In the genomic region with DNA sequence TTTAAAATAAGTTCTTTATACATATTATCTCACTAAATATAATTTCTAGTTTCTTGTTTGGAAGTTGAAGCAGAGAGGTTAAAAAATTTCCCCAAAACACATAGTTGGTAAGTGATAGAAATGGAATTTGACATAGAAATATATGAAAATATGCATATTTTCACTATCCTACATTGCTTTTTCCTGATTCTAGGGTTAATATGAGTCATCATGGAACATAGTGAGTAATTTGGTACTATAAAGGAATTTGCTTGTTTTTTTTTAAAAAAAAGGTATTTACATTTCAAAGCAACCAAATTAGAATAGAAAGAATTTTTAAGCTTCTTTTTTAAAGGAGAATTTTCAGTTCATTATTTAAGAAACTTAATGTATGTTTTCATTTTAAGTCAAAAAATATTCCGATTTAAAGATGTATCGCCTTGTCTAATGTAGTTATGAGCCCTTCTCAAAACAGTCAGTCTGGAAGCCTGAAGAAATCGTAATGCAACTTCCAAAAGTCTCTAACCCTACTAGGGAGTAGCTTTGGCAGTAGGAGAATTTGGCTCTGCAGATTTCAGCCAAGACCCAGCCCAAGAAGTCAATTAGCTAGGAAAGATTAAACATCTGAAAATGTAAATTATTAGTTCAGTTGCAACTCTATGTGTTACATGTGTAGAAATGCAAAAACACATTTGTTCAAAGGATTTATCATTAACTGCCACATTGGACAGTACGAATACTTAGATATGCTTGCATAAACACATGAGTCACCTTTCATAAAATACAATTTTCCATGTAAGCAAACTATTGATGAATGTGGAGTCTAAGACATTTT, we compare ENCODE assay signal across 13 cellular contexts.
DNase-seq lines count a peak whose midpoint lies in the region; ATAC-seq, FAIRE-seq and TF ChIP-seq lines count a peak whose summit lies in the region.
"Had no signal": no experiment of that assay in that cellular context is flagged by ENCODE, and none has a peak within 500 bp of the region (broad histone marks: within the 10 kb centered on the region; RNA-seq: fewer than 3 reads in every experiment).

No MANE protein-coding gene starts in this region.

- CTCF ChIA-PET in endothelial cell of umbilical vein (lab: Charles Lee) = interaction anchor here (0.7 to 2.5 kb wide), 12 partner anchors 9 to 108 kb away, joined by 3 to 9 read pairs (median 4); no protein-coding TSS in a partner anchor

- no peak overlapping the region for H2BK120ac ChIP-seq in mesenchymal stem cell (ENCODE audit: low read depth, low read length)

- TF ChIP-seq CTCF in AG10803 (conservative IDR thresholded peaks at IDR 0.05; ENCODE audit: low read length) (no peak), endothelial cell of umbilical vein (IDR thresholded peaks at IDR 0.05; ENCODE audit: extremely low read depth in 1 of 2, insufficient read depth in 1 of 2, low read depth in 1 of 2, low read length in 2 of 2) (no peak)

- dilution Hi-C loops in endothelial cell of umbilical vein (cut with MboI; ENCODE audit: extremely low pct_ligation_motif_present, low sequenced_read_pairs) = no loop called here

- H3K36me3 ChIP-seq in endothelial cell of umbilical vein (ENCODE audit: control insufficient read depth in 2 of 2, extremely low read depth in 1 of 2, insufficient read depth in 2 of 2, low read length in 2 of 2) (no peaks in the 10 kb centered on the region), mesenchymal stem cell (ENCODE audit: control insufficient read depth in 1 of 2, insufficient read depth in 2 of 2, low read depth in 1 of 2, low read length in 2 of 2) (no peaks in the 10 kb centered on the region)

- H3K27ac ChIP-seq in endothelial cell of umbilical vein (ENCODE audit: insufficient read depth, low read depth, low read length) (peak overlapping the region; percentile 86), mesenchymal stem cell (ENCODE audit: low read length, poor library complexity, severe bottlenecking) (peak overlapping the region; percentile 75)

- H3K4me2 ChIP-seq in endothelial cell of umbilical vein (ENCODE audit: insufficient read depth, low read length) (peak overlapping the region; percentile 90), mesenchymal stem cell (ENCODE audit: low read length, poor library complexity, severe bottlenecking) (no peak overlapping the region)

- H3K14ac ChIP-seq in mesenchymal stem cell (ENCODE audit: low read length in 2 of 2) = no peak overlapping the region

- H3K4ac ChIP-seq in mesenchymal stem cell (ENCODE audit: low read depth in 1 of 2, low read length in 2 of 2) = no peak overlapping the region

- H2BK12ac ChIP-seq in mesenchymal stem cell (ENCODE audit: low read length in 2 of 2) = no peak overlapping the region

- TF ChIP-seq POLR2A in endothelial cell of umbilical vein (IDR thresholded peaks at IDR 0.05; ENCODE audit: low read depth, low read length) = no peak

- no peaks in the 10 kb centered on the region for H3K79me2 ChIP-seq in endothelial cell of umbilical vein (ENCODE audit: control insufficient read depth, insufficient read depth, low read length)

- TSS peak; percentile 60 for BruUV-seq in endothelial cell of umbilical vein (replicated peaks; lab: Mats Ljungman, UMichigan)

- no peak overlapping the region for H2BK5ac ChIP-seq in mesenchymal stem cell (ENCODE audit: low read depth, low read length, poor library complexity, severe bottlenecking)

- no peak overlapping the region for H2AK5ac ChIP-seq in mesenchymal stem cell (ENCODE audit: low read length, severe bottlenecking)

- intact Hi-C loops in endothelial cell of umbilical vein (cut with micrococcal nuclease) = loop anchor here (1.0 kb wide), 1 partner anchor 114 kb away; no protein-coding TSS in a partner anchor

- H4K91ac ChIP-seq in mesenchymal stem cell (ENCODE audit: low read length) = no peak overlapping the region

- no peaks in the 10 kb centered on the region for H3K27me3 ChIP-seq in endothelial cell of umbilical vein (ENCODE audit: control insufficient read depth in 2 of 2, insufficient read depth in 2 of 2, low read length in 2 of 2)
- H3K27me3 ChIP-seq in mesenchymal stem cell (ENCODE audit: control insufficient read depth in 1 of 2, insufficient read depth in 1 of 2, low read length in 2 of 2) = no peaks in the 10 kb centered on the region

- no peak overlapping the region for H2BK15ac ChIP-seq in mesenchymal stem cell (ENCODE audit: low read depth, poor library complexity, severe bottlenecking)

- peak; percentile 53 for FAIRE-seq in endothelial cell of umbilical vein (lab: Jason Lieb, UNC)
- FAIRE-seq: urothelium cell line had no signal

- H3K9me1 ChIP-seq in endothelial cell of umbilical vein (replicated peaks; ENCODE audit: control insufficient read depth, extremely low read depth, insufficient read depth, low read length) = no peaks in the 10 kb centered on the region

- POLR2A ChIA-PET in endothelial cell of umbilical vein (lab: Charles Lee) = no interaction called here

- peak; percentile 29 for DNase-seq in AG10803 (ENCODE audit: low read depth)
- peak; percentile 43 for DNase-seq in RKO (ENCODE audit: low spot score)
- DNase-seq in endothelial cell of umbilical vein (ENCODE audit: low read depth, low spot score) = peak; percentile 65
- peak; percentile 24 for DNase-seq in mesenchymal stem cell
- DNase-seq in T-helper 2 cell = no peak
- no peak for DNase-seq in activated effector memory CD4-positive, alpha-beta T cell treated with Interleukin-2 at 50 U/mL for 16 hours
- DNase-seq: activated CD4-positive, alpha-beta T cell treated with anti-CD3 and anti-CD28 coated beads, Interleukin-2, amount 50 U/mL, for 4 hours; caudate nucleus; NCI-H2081 treated with DMSO at 0.1 percent for 48 hours had no signal

- H3K79me1 ChIP-seq in mesenchymal stem cell (replicated peaks; ENCODE audit: low read length, poor library complexity, severe bottlenecking) = no peaks in the 10 kb centered on the region

- H2AFZ ChIP-seq in endothelial cell of umbilical vein (ENCODE audit: low read depth, low read length) = peak overlapping the region; percentile 27
- no peak overlapping the region for H2AFZ ChIP-seq in mesenchymal stem cell (ENCODE audit: low read depth, low read length)

- no peak overlapping the region for H3K18ac ChIP-seq in mesenchymal stem cell (ENCODE audit: low read depth in 1 of 2, low read length in 2 of 2)

- H3K23ac ChIP-seq in mesenchymal stem cell (ENCODE audit: low read length in 2 of 2) = no peak overlapping the region

- H3K4me3 ChIP-seq in AG10803 (ENCODE audit: low read length) (no peak overlapping the region), endothelial cell of umbilical vein (replicated peaks in 1 of 3; ENCODE audit: insufficient read depth in 1 of 3, low read depth in 1 of 3, low read length in 3 of 3) (peak overlapping the region in 2 of 3 experiments; percentile 4 to 29), mesenchymal stem cell (ENCODE audit: insufficient read depth in 1 of 2, low read depth in 1 of 2, low read length in 2 of 2) (peak overlapping the region in 1 of 2 experiments; percentile 44)

- no CpG with 5 or more reads among the region's 4 CpGs for WGBS in mesenchymal stem cell

- H3K4me1 ChIP-seq in endothelial cell of umbilical vein (ENCODE audit: control insufficient read depth, extremely low read depth, insufficient read depth, low read length) (peaks cover 24% of the 10 kb centered on the region), mesenchymal stem cell (ENCODE audit: control insufficient read depth, insufficient read depth, low read depth, low read length) (no peaks in the 10 kb centered on the region)

- no peak overlapping the region for H4K8ac ChIP-seq in mesenchymal stem cell (ENCODE audit: low read length)

- no peaks in the 10 kb centered on the region for H4K20me1 ChIP-seq in endothelial cell of umbilical vein (replicated peaks; ENCODE audit: control insufficient read depth, extremely low read depth, insufficient read depth, low read length)

- no peak for ATAC-seq in GM18519 (IDR thresholded peaks at IDR 0.05; ENCODE audit: low FRiP score, unreplicated experiment)
- ATAC-seq in GM18907 (IDR thresholded peaks at IDR 0.05; ENCODE audit: unreplicated experiment) = no peak
- ATAC-seq: activated T-helper 17 cell treated with anti-CD3 and anti-CD28 coated beads, Interleukin-2, amount 50 U/mL, for 72 hours had no signal

- H3K9ac ChIP-seq in endothelial cell of umbilical vein (replicated peaks; ENCODE audit: extremely low read depth, insufficient read depth, low read length) = peak overlapping the region; percentile 57
- peak overlapping the region; percentile 66 for H3K9ac ChIP-seq in mesenchymal stem cell (ENCODE audit: low read length)

- H3K9me3 ChIP-seq in endothelial cell of umbilical vein (replicated peaks; ENCODE audit: control insufficient read depth, insufficient read depth, low read length) = no peaks in the 10 kb centered on the region
- no peaks in the 10 kb centered on the region for H3K9me3 ChIP-seq in mesenchymal stem cell (ENCODE audit: control insufficient read depth, low read length)

TF ChIP-seq in endothelial cell of umbilical vein, 7 proteins besides CTCF, POLR2A, EP300 and RAD21:
- TF ChIP-seq GATA2 (IDR thresholded peaks at IDR 0.05; ENCODE audit: insufficient read depth, insufficient read length, low read depth, low read length) (peak; percentile 39), JUN (IDR thresholded peaks at IDR 0.05; ENCODE audit: borderline replicate concordance, insufficient read depth, insufficient read length, low read depth) (peak; percentile 75), FOS (IDR thresholded peaks at IDR 0.05; ENCODE audit: borderline replicate concordance, insufficient read depth, low read length) (peak; percentile 90)
- TF ChIP-seq, protein P1, sequence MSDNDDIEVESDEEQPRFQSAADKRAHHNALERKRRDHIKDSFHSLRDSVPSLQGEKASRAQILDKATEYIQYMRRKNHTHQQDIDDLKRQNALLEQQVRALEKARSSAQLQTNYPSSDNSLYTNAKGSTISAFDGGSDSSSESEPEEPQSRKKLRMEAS (IDR thresholded peaks at IDR 0.05; ENCODE audit: insufficient read depth, insufficient read length) = no peak
TF ChIP-seq in endothelial cell of umbilical vein: peak in this region for 3.

Comparison
In these comparisons a context has a peak if more than half of its experiments do, and no peak if none do; other contexts are left out.
1. DNase-seq: peak in AG10803 (single experiment), RKO (single experiment), endothelial cell of umbilical vein (single experiment) and mesenchymal stem cell (single experiment); none in T-helper 2 cell (0 of 5) and activated effector memory CD4-positive, alpha-beta T cell treated with Interleukin-2 at 50 U/mL for 16 hours (single experiment).